8 cellular contexts compared by ENCODE assay signal in the genomic region with DNA sequence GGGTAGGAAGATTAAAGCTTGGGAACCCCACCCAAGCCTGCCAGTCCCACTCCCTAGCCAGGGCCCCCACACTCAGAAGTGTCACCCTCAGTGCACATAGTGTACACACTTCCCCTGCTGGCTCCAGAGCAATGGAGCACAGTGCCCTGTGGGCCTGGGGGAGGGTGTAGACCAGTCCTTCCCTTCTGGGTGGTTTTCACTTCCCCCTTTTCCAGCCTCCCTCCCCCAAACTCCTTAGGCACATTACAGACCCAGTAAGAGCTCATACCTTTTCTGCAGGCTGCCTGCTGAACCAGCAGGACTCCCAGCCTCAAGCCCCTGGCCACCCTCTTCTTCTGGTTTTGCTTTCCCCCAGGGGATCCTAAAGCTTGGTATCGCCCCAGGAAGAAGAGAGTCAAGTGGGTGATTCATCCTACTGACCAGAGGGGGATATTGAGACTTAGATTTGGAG. TPM values are rescaled to one million over a fixed set of nuclear protein-coding genes. Genes with fewer than 3 reads are reported as not detected.
DNase-seq lines count a peak whose midpoint lies in the region; ATAC-seq and TF ChIP-seq lines count a peak whose summit lies in the region.

A gene with protein sequence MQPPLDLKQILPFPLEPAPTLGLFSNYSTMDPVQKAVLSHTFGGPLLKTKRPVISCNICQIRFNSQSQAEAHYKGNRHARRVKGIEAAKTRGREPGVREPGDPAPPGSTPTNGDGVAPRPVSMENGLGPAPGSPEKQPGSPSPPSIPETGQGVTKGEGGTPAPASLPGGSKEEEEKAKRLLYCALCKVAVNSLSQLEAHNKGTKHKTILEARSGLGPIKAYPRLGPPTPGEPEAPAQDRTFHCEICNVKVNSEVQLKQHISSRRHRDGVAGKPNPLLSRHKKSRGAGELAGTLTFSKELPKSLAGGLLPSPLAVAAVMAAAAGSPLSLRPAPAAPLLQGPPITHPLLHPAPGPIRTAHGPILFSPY (minus strand): TSS at position 143 of the 451 bp plus-strand sequence. CDS start 219 bp downstream, outside the sequence.

- no peak for TF ChIP-seq CTCF in heart right ventricle (IDR thresholded peaks at IDR 0.05)
- peak in 1 of 11 experiments; percentile 16 for TF ChIP-seq CTCF in spleen (IDR thresholded peaks at IDR 0.05 in 8 of 11, conservative IDR thresholded peaks at IDR 0.05 in 3 of 11)

- H3K36me3 ChIP-seq in heart right ventricle (no peaks in the 10 kb centered on the region), spleen (no peaks in the 10 kb centered on the region)

- 85 to 94% methylated on average over 1 of the region's 1 CpG for WGBS in heart right ventricle, 2 donors
- WGBS in spleen, 5 donors: 42 to 61% (median 53%) methylated on average over 1 of the region's 1 CpG

- H3K4me1 ChIP-seq in heart right ventricle: peaks cover 0 to 47% (median 5%) of the 10 kb centered on the region in 9 donors
- peaks cover 15 to 97% (median 46%) of the 10 kb centered on the region in 6 donors for H3K4me1 ChIP-seq in spleen

- H3K27me3 ChIP-seq in heart right ventricle (no peaks in the 10 kb centered on the region), spleen (replicated peaks in 1 of 7) (no peaks in the 10 kb centered on the region)

- H3K27ac ChIP-seq in heart right ventricle (peak within 1 kb of the TSS in 9 of 10 donors; percentile 13 to 88 (median 58)), spleen (peak within 1 kb of the TSS; percentile 42 to 88 (median 74))

- ATAC-seq in GM21447 (IDR thresholded peaks at IDR 0.05; ENCODE audit: unreplicated experiment) (peak; percentile 42), heart right ventricle (peak in 7 of 8 donors; percentile 10 to 36 (median 18)), GM18505 (IDR thresholded peaks at IDR 0.05; ENCODE audit: unreplicated experiment) (no peak), HG03135 (IDR thresholded peaks at IDR 0.05; ENCODE audit: unreplicated experiment) (no peak)

- H3K9me3 ChIP-seq in heart right ventricle (no peaks in the 10 kb centered on the region), spleen (no peaks in the 10 kb centered on the region)

- H3K4me3 ChIP-seq in heart right ventricle: peak within 1 kb of the TSS in 7 of 10 donors; percentile 5 to 49 (median 27)
- H3K4me3 ChIP-seq in spleen: peak within 1 kb of the TSS in 3 of 8 donors; percentile 4 to 50 (median 16)

- DNase-seq in OCI-M1 (lab: John Stamatoyannopoulos, UW) (peak; percentile 89), heart right ventricle (no peak), spleen (peak; percentile 88), OCI-M2 (lab: John Stamatoyannopoulos, UW; ENCODE audit: unreplicated experiment) (no peak)
- DNase-seq in activated CD4-positive, CD25-positive, alpha-beta regulatory T cell (lab: John Stamatoyannopoulos, UW): no peak

- TF ChIP-seq POLR2A in spleen (IDR thresholded peaks at IDR 0.05) (no peak), GM18505 (IDR thresholded peaks at IDR 0.05; ENCODE audit: borderline replicate concordance, extremely low read depth, insufficient read depth, insufficient read length) (no peak)

- intact Hi-C loops in heart right ventricle (cut with DNase I): no loop called here
- intact Hi-C loops in spleen (cut with DNase I; ENCODE audit: low total_unique reads): no loop called here

RNA-seq across cellular contexts. Expression of the gene that starts here (rescaled TPM):
- 10 to 100 TPM in 2 of 10 donors, 1 to 10 TPM in 8; 3.8 to 19.1 (median 4.8) TPM for total RNA-seq in heart right ventricle
- 10 to 100 TPM in 1 of 2 donors, 1 to 10 TPM in 1; 8.1 to 10.5 TPM for polyA plus RNA-seq in heart right ventricle
- total RNA-seq in spleen: 10 to 100 TPM; 19.9 to 40.3 (median 27.2) TPM
- 10 to 100 TPM in 2 of 3 donors, 1 to 10 TPM in 1; 7.4 to 12.5 (median 12.4) TPM for polyA plus RNA-seq in spleen

Comparison
In these comparisons a context has a peak if more than half of its experiments do, and no peak if none do; other contexts are left out.
1. ATAC-seq: peak in GM21447 (single experiment) and heart right ventricle (7 of 8); none in GM18505 (single experiment) and HG03135 (single experiment).
2. DNase-seq: peak in OCI-M1 (single experiment) and spleen (single experiment); none in heart right ventricle (0 of 2), activated CD4-positive, CD25-positive, alpha-beta regulatory T cell (0 of 4) and OCI-M2 (single experiment).